In genomic region chr17:51017270-51017669, GRCh38 we compare ENCODE assay signal across 17 cellular contexts.
DNase-seq lines count a peak whose midpoint lies in the region; ATAC-seq and TF ChIP-seq lines count a peak whose summit lies in the region.
"Had no signal": no experiment of that assay in that cellular context is flagged by ENCODE, and none has a peak within 500 bp of the region (broad histone marks: within the 10 kb centered on the region; RNA-seq: fewer than 3 reads in every experiment).

No MANE protein-coding gene starts in this region.

- H3K4me3 Mint-ChIP-seq in T-helper 17 cell (no peak overlapping the region), nephron progenitor cell (no peak overlapping the region)
- H3K4me3 Mint-ChIP-seq: B cell; CD4-positive, alpha-beta T cell; H9 had no signal

- no peak for TF ChIP-seq POLR2A in uterus (IDR thresholded peaks at IDR 0.05)

- H3K4me3 ChIP-seq in dorsolateral prefrontal cortex (no peak overlapping the region), uterus (no peak overlapping the region)
- H3K4me3 ChIP-seq: GM12878 had no signal

- H3K27me3 ChIP-seq in dorsolateral prefrontal cortex (no peaks in the 10 kb centered on the region), uterus (no peaks in the 10 kb centered on the region)

- H3K9me3 ChIP-seq in T-helper 17 cell (ENCODE audit: control insufficient read depth, low read length, poor library complexity, severe bottlenecking) (no peaks in the 10 kb centered on the region), uterus (no peaks in the 10 kb centered on the region)

- H3K36me3 ChIP-seq in uterus = no peaks in the 10 kb centered on the region

- peaks cover 10% of the 10 kb centered on the region for H3K36me3 Mint-ChIP-seq in T-helper 17 cell (ENCODE audit: low read depth)
- peaks cover 27% of the 10 kb centered on the region for H3K36me3 Mint-ChIP-seq in nephron progenitor cell (ENCODE audit: low read depth)

- DNase-seq in T-helper 17 cell = no peak
- no peak for DNase-seq in dorsolateral prefrontal cortex
- no peak for DNase-seq in nephron progenitor cell
- no peak for DNase-seq in uterus
- no peak for DNase-seq in posterior cingulate gyrus
- DNase-seq in NCI-H2107 treated with DMSO at 0.1 percent for 48 hours (lab: John Stamatoyannopoulos, UW; ENCODE audit: unreplicated experiment) = no peak
- DNase-seq: ACHN; C1 segment of cervical spinal cord; Calu3; CD4-positive, alpha-beta T cell; DMS 273 treated with DMSO at 0.1 percent for 48 hours; DMS79; GOT3; H9 had no signal

- no peaks in the 10 kb centered on the region for H3K27me3 Mint-ChIP-seq in T-helper 17 cell
- H3K27me3 Mint-ChIP-seq in nephron progenitor cell (ENCODE audit: low read depth, poor library complexity) = no peaks in the 10 kb centered on the region
- H3K27me3 Mint-ChIP-seq: B cell; CD4-positive, alpha-beta T cell had no signal

- H3K27ac Mint-ChIP-seq in T-helper 17 cell (peak overlapping the region; percentile 79), nephron progenitor cell (peak overlapping the region; percentile 1)
- H3K27ac Mint-ChIP-seq: B cell; CD4-positive, alpha-beta T cell had no signal

- TF ChIP-seq CTCF in dorsolateral prefrontal cortex (IDR thresholded peaks at IDR 0.05 in 54 of 56, conservative IDR thresholded peaks at IDR 0.05 in 2 of 56; ENCODE audit: low read depth in 1 of 56, partially characterized antibody in 56 of 56) (no peak), nephron progenitor cell (IDR thresholded peaks at IDR 0.05) (no peak), uterus (IDR thresholded peaks at IDR 0.05) (no peak)

- H3K4me1 ChIP-seq in uterus = peaks cover 0 to 3% of the 10 kb centered on the region in 2 donors

- H3K4me1 Mint-ChIP-seq in T-helper 17 cell (peaks cover 11% of the 10 kb centered on the region), nephron progenitor cell (peaks cover 17% of the 10 kb centered on the region)
- H3K4me1 Mint-ChIP-seq: B cell had no signal

- intact Hi-C loops in dorsolateral prefrontal cortex (cut with DNase I) (no loop called here), uterus (cut with DNase I; ENCODE audit: low total_unique reads) (no loop called here), posterior cingulate gyrus (cut with DNase I) (no loop called here)

- H3K9me3 Mint-ChIP-seq in nephron progenitor cell = no peaks in the 10 kb centered on the region
- H3K9me3 Mint-ChIP-seq: CD4-positive, alpha-beta T cell; H9 had no signal

- no peak for ATAC-seq in T-helper 17 cell
- ATAC-seq in activated CD4-positive, CD25-positive, alpha-beta regulatory T cell treated with anti-CD3 and anti-CD28 coated beads, Interleukin-2, amount 50 U/mL, for 24 hours = no peak
- ATAC-seq: GM12878 had no signal

- peak overlapping the region in 31 of 59 donors; percentile 5 to 95 (median 87) for H3K27ac ChIP-seq in dorsolateral prefrontal cortex
- peak overlapping the region; percentile 34 to 58 for H3K27ac ChIP-seq in uterus
